In the genomic region with DNA sequence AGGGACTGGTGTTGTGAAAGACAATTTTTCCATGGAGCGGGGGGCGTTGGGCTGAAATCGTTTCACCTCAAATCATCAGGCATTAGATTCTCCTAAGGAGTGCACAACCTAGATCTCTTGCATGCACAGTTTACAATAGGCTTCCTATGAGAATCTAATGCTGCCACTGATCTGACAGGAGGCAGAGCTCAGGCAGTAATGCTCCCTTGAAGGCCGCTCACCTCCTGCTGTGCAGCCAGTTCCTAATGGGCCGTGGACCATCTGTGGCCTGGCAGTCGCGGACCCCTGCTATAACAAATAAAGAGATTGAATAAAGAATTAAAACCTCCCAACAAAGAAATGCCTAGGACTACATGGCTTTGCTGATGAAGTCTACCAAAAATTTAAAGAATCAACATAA, we compare ENCODE assay signal across 2 cellular contexts.
TF ChIP-seq lines count a peak whose summit lies in the region.

No MANE protein-coding gene starts in this region.

TF ChIP-seq in GM23338, 12 proteins besides CTCF, POLR2A, EP300 and RAD21 (continued from another document):
- no peak for TF ChIP-seq JUNB (IDR thresholded peaks at IDR 0.05; ENCODE audit: unreplicated experiment)

TF ChIP-seq in K562, 482 proteins besides CTCF, POLR2A, EP300 and RAD21:
- TF ChIP-seq CREB1 (IDR thresholded peaks at IDR 0.05) (no peak), CREB1 (CRISPR knock-in tag; IDR thresholded peaks at IDR 0.05) (no peak), ZFP1 (CRISPR knock-in tag; IDR thresholded peaks at IDR 0.05) (no peak), ZSCAN32 (CRISPR knock-in tag; IDR thresholded peaks at IDR 0.05) (no peak), TCFL5 (CRISPR knock-in tag; conservative IDR thresholded peaks at IDR 0.05) (no peak), TRIM28 (IDR thresholded peaks at IDR 0.05) (no peak), HNRNPLL (IDR thresholded peaks at IDR 0.05; ENCODE audit: low read depth, low read length, poor library complexity, severe bottlenecking) (no peak), PTTG1 (tag; IDR thresholded peaks at IDR 0.05; ENCODE audit: low read depth) (no peak), PHF8 (IDR thresholded peaks at IDR 0.05; ENCODE audit: borderline replicate concordance, low read length) (no peak), RFX5 (IDR thresholded peaks at IDR 0.05; ENCODE audit: low read depth, low read length) (no peak), RBM17 (IDR thresholded peaks at IDR 0.05; ENCODE audit: borderline replicate concordance, low read depth, low read length) (no peak)
- TF ChIP-seq, protein P1, sequence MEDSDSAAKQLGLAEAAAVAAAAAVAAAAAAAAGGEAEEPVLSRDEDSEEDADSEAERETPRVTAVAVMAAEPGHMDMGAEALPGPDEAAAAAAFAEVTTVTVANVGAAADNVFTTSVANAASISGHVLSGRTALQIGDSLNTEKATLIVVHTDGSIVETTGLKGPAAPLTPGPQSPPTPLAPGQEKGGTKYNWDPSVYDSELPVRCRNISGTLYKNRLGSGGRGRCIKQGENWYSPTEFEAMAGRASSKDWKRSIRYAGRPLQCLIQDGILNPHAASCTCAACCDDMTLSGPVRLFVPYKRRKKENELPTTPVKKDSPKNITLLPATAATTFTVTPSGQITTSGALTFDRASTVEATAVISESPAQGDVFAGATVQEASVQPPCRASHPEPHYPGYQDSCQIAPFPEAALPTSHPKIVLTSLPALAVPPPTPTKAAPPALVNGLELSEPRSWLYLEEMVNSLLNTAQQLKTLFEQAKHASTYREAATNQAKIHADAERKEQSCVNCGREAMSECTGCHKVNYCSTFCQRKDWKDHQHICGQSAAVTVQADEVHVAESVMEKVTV (CRISPR knock-in tag; IDR thresholded peaks at IDR 0.05), result no peak
- TF ChIP-seq, protein P2, sequence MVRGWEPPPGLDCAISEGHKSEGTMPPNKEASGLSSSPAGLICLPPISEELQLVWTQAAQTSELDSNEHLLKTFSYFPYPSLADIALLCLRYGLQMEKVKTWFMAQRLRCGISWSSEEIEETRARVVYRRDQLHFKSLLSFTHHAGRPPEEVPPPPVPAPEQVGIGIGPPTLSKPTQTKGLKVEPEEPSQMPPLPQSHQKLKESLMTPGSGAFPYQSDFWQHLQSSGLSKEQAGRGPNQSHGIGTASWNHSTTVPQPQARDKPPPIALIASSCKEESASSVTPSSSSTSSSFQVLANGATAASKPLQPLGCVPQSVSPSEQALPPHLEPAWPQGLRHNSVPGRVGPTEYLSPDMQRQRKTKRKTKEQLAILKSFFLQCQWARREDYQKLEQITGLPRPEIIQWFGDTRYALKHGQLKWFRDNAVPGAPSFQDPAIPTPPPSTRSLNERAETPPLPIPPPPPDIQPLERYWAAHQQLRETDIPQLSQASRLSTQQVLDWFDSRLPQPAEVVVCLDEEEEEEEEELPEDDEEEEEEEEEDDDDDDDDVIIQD (CRISPR knock-in tag; IDR thresholded peaks at IDR 0.05), result no peak
